Comparison of ENCODE assay signal across 8 cellular contexts in the genomic region with DNA sequence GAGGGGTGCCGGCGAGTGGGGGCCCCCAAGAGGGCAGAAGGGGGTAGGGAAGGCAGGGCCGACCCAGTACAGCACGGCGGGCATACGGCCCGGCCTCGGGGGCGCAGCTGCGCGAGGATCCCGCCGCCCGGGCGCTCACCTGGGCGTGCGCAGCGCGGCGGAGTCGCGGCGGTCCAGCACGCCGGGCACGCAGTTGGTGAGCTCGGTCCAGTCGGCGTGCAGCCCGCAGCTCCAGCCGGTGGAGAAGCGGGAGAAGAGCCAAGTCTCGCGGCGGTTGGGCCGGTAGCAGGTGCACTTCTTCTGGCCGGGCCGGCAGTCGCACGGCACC. TPM values are rescaled to one million over a fixed set of nuclear protein-coding genes. Genes with fewer than 3 reads are reported as not detected.
DNase-seq lines count a peak whose midpoint lies in the region; ATAC-seq lines count a peak whose summit lies in the region.
"Not testable (repeated sequence)": the region's sequence is repeated elsewhere in the genome, so short reads cannot be mapped to it uniquely, and the experiment has no call there.

No MANE protein-coding gene starts in this region.

- H3K4me1 ChIP-seq in BLaER1 (peaks cover 83% of the 10 kb centered on the region), muscle layer of duodenum (ENCODE audit: control insufficient read depth in 1 of 2, insufficient read depth in 2 of 2, low read length in 2 of 2) (peaks cover 4 to 52% of the 10 kb centered on the region in 2 donors)

- peaks cover 14 to 32% (median 18%) of the 10 kb centered on the region in 3 donors for H3K4me1 Mint-ChIP-seq in IgD-negative memory B cell
- peaks cover 27% of the 10 kb centered on the region for H3K4me1 Mint-ChIP-seq in activated CD4-positive, alpha-beta T cell treated with anti-CD3 and anti-CD28 coated beads, Interleukin-2, amount 10 ng/mL, durations not matched to agents 7 days and 5 days
- H3K4me1 Mint-ChIP-seq in central memory CD8-positive, alpha-beta T cell: peaks cover 50% of the 10 kb centered on the region
- H3K4me1 Mint-ChIP-seq in stimulated activated effector memory CD8-positive, alpha-beta T cell treated with anti-CD3 and anti-CD28 coated beads, Interleukin-12 subunit alpha, Interleukin-12 subunit beta, amount 100 ng/mL, for 72 hours: peaks cover 57% of the 10 kb centered on the region

- H3K27me3 Mint-ChIP-seq in IgD-negative memory B cell; activated CD4-positive, alpha-beta T cell treated with anti-CD3 and anti-CD28 coated beads, Interleukin-2, amount 10 ng/mL, durations not matched to agents 7 days and 5 days; central memory CD8-positive, alpha-beta T cell: not testable (repeated sequence)

- DNase-seq in activated CD4-positive, alpha-beta T cell treated with anti-CD3 and anti-CD28 coated beads, Interleukin-2, amount 10 ng/mL, durations not matched to agents 7 days and 5 days; central memory CD8-positive, alpha-beta T cell (ENCODE audit: low spot score in 2 of 2); left ventricle myocardium superior; stimulated activated effector memory CD8-positive, alpha-beta T cell treated with anti-CD3 and anti-CD28 coated beads, Interleukin-12 subunit alpha, Interleukin-12 subunit beta, amount 100 ng/mL, for 72 hours (ENCODE audit: low spot score in 2 of 2): not testable (repeated sequence)

- peak overlapping the region in 1 of 3 donors; percentile 90 for H3K27ac Mint-ChIP-seq in IgD-negative memory B cell
- not testable (repeated sequence) for H3K27ac Mint-ChIP-seq in activated CD4-positive, alpha-beta T cell treated with anti-CD3 and anti-CD28 coated beads, Interleukin-2, amount 10 ng/mL, durations not matched to agents 7 days and 5 days; stimulated activated effector memory CD8-positive, alpha-beta T cell treated with anti-CD3 and anti-CD28 coated beads, Interleukin-12 subunit alpha, Interleukin-12 subunit beta, amount 100 ng/mL, for 72 hours
- H3K27ac Mint-ChIP-seq in central memory CD8-positive, alpha-beta T cell (ENCODE audit: low read depth): peak overlapping the region; percentile 41

- ATAC-seq in GM21723 (IDR thresholded peaks at IDR 0.05; ENCODE audit: unreplicated experiment) (peak; percentile 1), left ventricle myocardium superior (peak; percentile 1)
- not testable (repeated sequence) for ATAC-seq in central memory CD8-positive, alpha-beta T cell (replicated peaks; ENCODE audit: extremely low read depth, poor library complexity, severe bottlenecking); stimulated activated effector memory CD8-positive, alpha-beta T cell treated with anti-CD3 and anti-CD28 coated beads, Interleukin-12 subunit alpha, Interleukin-12 subunit beta, amount 100 ng/mL, for 72 hours

- peaks cover 21% of the 10 kb centered on the region for H3K36me3 ChIP-seq in BLaER1
- H3K36me3 ChIP-seq in muscle layer of duodenum (ENCODE audit: control insufficient read depth in 1 of 2, insufficient read depth in 2 of 2, low read length in 2 of 2): not testable (repeated sequence)

- peak overlapping the region; percentile 76 for H3K4me3 ChIP-seq in BLaER1
- H3K4me3 ChIP-seq in muscle layer of duodenum (ENCODE audit: low read depth in 1 of 2, low read length in 2 of 2): peak overlapping the region; percentile 73 to 79

- not testable (repeated sequence) for H3K9me3 ChIP-seq in BLaER1; muscle layer of duodenum (ENCODE audit: control insufficient read depth in 1 of 2, low read length in 2 of 2)

- not testable (repeated sequence) for H3K27me3 ChIP-seq in BLaER1; muscle layer of duodenum (ENCODE audit: low read depth, low read length)

- H4K20me1 ChIP-seq in BLaER1: peaks cover 52% of the 10 kb centered on the region

- not testable (repeated sequence) for H3K36me3 Mint-ChIP-seq in IgD-negative memory B cell; activated CD4-positive, alpha-beta T cell treated with anti-CD3 and anti-CD28 coated beads, Interleukin-2, amount 10 ng/mL, durations not matched to agents 7 days and 5 days (ENCODE audit: low read depth); central memory CD8-positive, alpha-beta T cell (ENCODE audit: insufficient read depth); stimulated activated effector memory CD8-positive, alpha-beta T cell treated with anti-CD3 and anti-CD28 coated beads, Interleukin-12 subunit alpha, Interleukin-12 subunit beta, amount 100 ng/mL, for 72 hours

- CTCF ChIA-PET in activated CD4-positive, alpha-beta T cell treated with anti-CD3 and anti-CD28 coated beads, Interleukin-2, amount 10 ng/mL, durations not matched to agents 7 days and 5 days (lab: Charles Lee): not testable (repeated sequence)

- H3K4me2 ChIP-seq in BLaER1: peak overlapping the region; percentile 100

- H3K27ac ChIP-seq in BLaER1: peak overlapping the region; percentile 67
- H3K27ac ChIP-seq in muscle layer of duodenum (ENCODE audit: low read length): not testable (repeated sequence)

- POLR2A ChIA-PET in activated CD4-positive, alpha-beta T cell treated with anti-CD3 and anti-CD28 coated beads, Interleukin-2, amount 10 ng/mL, durations not matched to agents 7 days and 5 days (lab: Charles Lee): not testable (repeated sequence)

- peak overlapping the region; percentile 76 for H3K9ac ChIP-seq in BLaER1

- H3K9me3 Mint-ChIP-seq in IgD-negative memory B cell; activated CD4-positive, alpha-beta T cell treated with anti-CD3 and anti-CD28 coated beads, Interleukin-2, amount 10 ng/mL, durations not matched to agents 7 days and 5 days; central memory CD8-positive, alpha-beta T cell; stimulated activated effector memory CD8-positive, alpha-beta T cell treated with anti-CD3 and anti-CD28 coated beads, Interleukin-12 subunit alpha, Interleukin-12 subunit beta, amount 100 ng/mL, for 72 hours: not testable (repeated sequence)

- peak overlapping the region; percentile 91 to 97 (median 95) for H3K4me3 Mint-ChIP-seq in IgD-negative memory B cell
- peak overlapping the region; percentile 83 for H3K4me3 Mint-ChIP-seq in activated CD4-positive, alpha-beta T cell treated with anti-CD3 and anti-CD28 coated beads, Interleukin-2, amount 10 ng/mL, durations not matched to agents 7 days and 5 days
- H3K4me3 Mint-ChIP-seq in central memory CD8-positive, alpha-beta T cell: peak overlapping the region; percentile 84
- H3K4me3 Mint-ChIP-seq in stimulated activated effector memory CD8-positive, alpha-beta T cell treated with anti-CD3 and anti-CD28 coated beads, Interleukin-12 subunit alpha, Interleukin-12 subunit beta, amount 100 ng/mL, for 72 hours: peak overlapping the region; percentile 75

- intact Hi-C loops in left ventricle myocardium superior (cut with micrococcal nuclease): not testable (repeated sequence)

RNA-seq across cellular contexts. Expression of a gene that starts 0.8 kb away (rescaled TPM):
- 4.3 TPM for polyA plus RNA-seq in IgD-negative memory B cell
- 1 to 10 TPM; 7.9 to 8.4 TPM for total RNA-seq in activated CD4-positive, alpha-beta T cell treated with anti-CD3 and anti-CD28 coated beads, Interleukin-2, amount 10 ng/mL, durations not matched to agents 7 days and 5 days
- 35.2 TPM for total RNA-seq in left ventricle myocardium superior
